8 cellular contexts compared by ENCODE assay signal in the genomic region with DNA sequence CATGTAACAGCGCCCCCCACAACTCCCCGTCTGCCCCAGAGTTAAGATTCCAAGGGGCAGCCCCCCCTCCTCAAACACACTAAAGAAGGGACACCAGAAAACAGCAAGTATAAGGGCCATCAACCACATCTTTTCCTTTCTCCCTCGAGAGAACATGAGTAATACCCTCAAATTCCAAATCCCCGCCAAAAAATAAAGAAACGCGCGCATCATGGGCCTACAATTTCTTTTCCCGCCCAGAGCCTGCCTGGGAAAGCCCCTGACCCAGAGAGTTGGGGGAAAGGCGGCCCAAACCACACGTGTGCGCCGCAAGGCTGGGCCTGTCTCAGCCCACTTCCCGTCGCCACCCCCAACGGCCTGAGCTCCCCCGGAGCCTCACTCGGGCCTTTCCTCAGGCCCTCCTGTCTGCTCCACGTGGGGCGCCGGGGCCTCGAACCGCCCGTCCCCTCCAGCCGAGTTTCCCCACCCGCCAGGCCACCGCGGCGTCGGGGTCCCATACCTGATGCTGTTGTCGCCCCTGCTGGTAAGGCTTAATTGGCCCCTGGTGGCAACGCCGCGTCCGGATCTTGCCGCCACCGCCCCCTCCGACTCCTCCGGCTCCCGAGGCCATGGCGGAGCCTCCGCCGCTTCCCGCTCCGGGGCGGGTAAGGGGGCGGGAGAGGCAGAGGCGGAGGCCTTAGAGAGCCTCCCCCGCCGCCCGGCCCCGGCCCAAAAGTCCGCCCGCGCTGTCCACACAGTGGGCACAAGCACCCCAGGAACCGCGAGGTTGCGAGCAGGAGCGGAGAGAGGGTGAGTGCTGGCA. TPM values are rescaled to one million over a fixed set of nuclear protein-coding genes. Genes with fewer than 3 reads are reported as not detected.
DNase-seq lines count a peak whose midpoint lies in the region; ATAC-seq and TF ChIP-seq lines count a peak whose summit lies in the region.

No MANE protein-coding gene starts in this region.

- peak overlapping the region; percentile 75 to 99 (median 90) for H3K4me3 ChIP-seq in esophagus muscularis mucosa

- H3K4me1 ChIP-seq in esophagus muscularis mucosa, result peaks cover 41 to 48% (median 42%) of the 10 kb centered on the region in 4 donors

- peak; percentile 49 for DNase-seq in NOMO-1 treated with DMSO at 0.1 percent for 48 hours (lab: John Stamatoyannopoulos, UW; ENCODE audit: unreplicated experiment)
- peak; percentile 82 for DNase-seq in activated T-cell treated with anti-CD3 and anti-CD28 coated beads for 24 hours (ENCODE audit: low read depth)
- peak; percentile 93 for DNase-seq in esophagus muscularis mucosa (ENCODE audit: extremely low spot score)
- DNase-seq in naive thymus-derived CD8-positive, alpha-beta T cell, result peak; percentile 70 to 88 (median 82)
- peak; percentile 91 to 96 for DNase-seq in stimulated activated naive CD8-positive, alpha-beta T cell treated with anti-CD3 and anti-CD28 coated beads, Interleukin-15, amount 100 ng/mL, for 72 hours

- TF ChIP-seq CTCF in C4-2B (conservative IDR thresholded peaks at IDR 0.05) (peak; percentile 24), esophagus muscularis mucosa (IDR thresholded peaks at IDR 0.05) (no peak)

- H3K27ac ChIP-seq in C4-2B (peak overlapping the region; percentile 98), esophagus muscularis mucosa (replicated peaks in 1 of 4) (peak overlapping the region; percentile 97 to 100 (median 99))

- POLR2A ChIA-PET in naive thymus-derived CD8-positive, alpha-beta T cell (lab: Charles Lee), result interaction anchor here (0.8 to 2.1 kb wide), 4 partner anchors 27 to 115 kb away, joined by 3 to 35 read pairs (median 4); a partner anchor contains a TSS

- intact Hi-C loops in esophagus muscularis mucosa (cut with DNase I), result loop anchor here (10.0 kb wide), 2 partner anchors 101 to 449 kb away; a partner anchor contains a TSS

- H3K4me1 Mint-ChIP-seq in naive thymus-derived CD8-positive, alpha-beta T cell, result peaks cover 12 to 55% (median 41%) of the 10 kb centered on the region in 4 donors
- peaks cover 49% of the 10 kb centered on the region for H3K4me1 Mint-ChIP-seq in stimulated activated naive CD8-positive, alpha-beta T cell treated with anti-CD3 and anti-CD28 coated beads, Interleukin-15, amount 100 ng/mL, for 72 hours

- no peak for TF ChIP-seq EP300 in esophagus muscularis mucosa (IDR thresholded peaks at IDR 0.05)

- no peaks in the 10 kb centered on the region for H3K27me3 ChIP-seq in esophagus muscularis mucosa

- no peaks in the 10 kb centered on the region for H3K36me3 ChIP-seq in esophagus muscularis mucosa

- peak overlapping the region; percentile 87 to 97 (median 92) for H3K4me3 Mint-ChIP-seq in naive thymus-derived CD8-positive, alpha-beta T cell
- peak overlapping the region; percentile 98 to 99 for H3K4me3 Mint-ChIP-seq in stimulated activated naive CD8-positive, alpha-beta T cell treated with anti-CD3 and anti-CD28 coated beads, Interleukin-15, amount 100 ng/mL, for 72 hours

- WGBS in esophagus muscularis mucosa, result 0% methylated on average over 17 of the region's 58 CpGs

- ATAC-seq in HG03378 (IDR thresholded peaks at IDR 0.05; ENCODE audit: unreplicated experiment), result peak; percentile 50
- ATAC-seq in naive thymus-derived CD8-positive, alpha-beta T cell, result peak; percentile 66 to 73
- peak; percentile 89 for ATAC-seq in stimulated activated naive CD8-positive, alpha-beta T cell treated with anti-CD3 and anti-CD28 coated beads, Interleukin-15, amount 100 ng/mL, for 72 hours

- no peaks in the 10 kb centered on the region for H3K36me3 Mint-ChIP-seq in naive thymus-derived CD8-positive, alpha-beta T cell

- peak overlapping the region; percentile 88 to 99 (median 96) for H3K27ac Mint-ChIP-seq in naive thymus-derived CD8-positive, alpha-beta T cell
- H3K27ac Mint-ChIP-seq in stimulated activated naive CD8-positive, alpha-beta T cell treated with anti-CD3 and anti-CD28 coated beads, Interleukin-15, amount 100 ng/mL, for 72 hours, result peak overlapping the region; percentile 100

- H3K9me3 ChIP-seq in esophagus muscularis mucosa, result no peaks in the 10 kb centered on the region

- no peaks in the 10 kb centered on the region for H3K27me3 Mint-ChIP-seq in naive thymus-derived CD8-positive, alpha-beta T cell
- no peaks in the 10 kb centered on the region for H3K27me3 Mint-ChIP-seq in stimulated activated naive CD8-positive, alpha-beta T cell treated with anti-CD3 and anti-CD28 coated beads, Interleukin-15, amount 100 ng/mL, for 72 hours

- H3K9me3 Mint-ChIP-seq in naive thymus-derived CD8-positive, alpha-beta T cell, result no peaks in the 10 kb centered on the region
- H3K9me3 Mint-ChIP-seq in stimulated activated naive CD8-positive, alpha-beta T cell treated with anti-CD3 and anti-CD28 coated beads, Interleukin-15, amount 100 ng/mL, for 72 hours, result no peaks in the 10 kb centered on the region

- TF ChIP-seq POLR2A in GM19193 (IDR thresholded peaks at IDR 0.05; ENCODE audit: extremely low read depth, insufficient read depth, insufficient read length), result peak; percentile 75
- no peak for TF ChIP-seq POLR2A in esophagus muscularis mucosa (IDR thresholded peaks at IDR 0.05; ENCODE audit: low read depth)

RNA-seq across cellular contexts. Expression of a gene that starts 0.7 kb away (rescaled TPM):
- total RNA-seq in esophagus muscularis mucosa, result 10 to 100 TPM; 28.4 to 32.8 (median 31.5) TPM
- 10 to 100 TPM; 59.3 to 62.0 TPM for total RNA-seq in naive thymus-derived CD8-positive, alpha-beta T cell
- polyA plus RNA-seq in naive thymus-derived CD8-positive, alpha-beta T cell, result 1 to 10 TPM; 2.9 to 3.5 (median 3.3) TPM

Comparison
In these comparisons a context has a peak if more than half of its experiments do, and no peak if none do; other contexts are left out.
1. Peak in every context shown above with its lines: DNase-seq, ATAC-seq, H3K4me3 ChIP-seq and H3K27ac ChIP-seq.